10 cellular contexts compared by ENCODE assay signal in genomic region chr17:68981288-68981687, GRCh38. TPM values are rescaled to one million over a fixed set of nuclear protein-coding genes. Genes with fewer than 3 reads are reported as not detected.
DNase-seq lines count a peak whose midpoint lies in the region; ATAC-seq, FAIRE-seq and TF ChIP-seq lines count a peak whose summit lies in the region.
"Had no signal": no experiment of that assay in that cellular context is flagged by ENCODE, and none has a peak within 500 bp of the region (broad histone marks: within the 10 kb centered on the region; RNA-seq: fewer than 3 reads in every experiment).

No MANE protein-coding gene starts in this region.

- no peak overlapping the region for H3K9ac ChIP-seq in kidney (ENCODE audit: low read length in 2 of 2)

- H3K9me3 ChIP-seq in body of pancreas (no peaks in the 10 kb centered on the region), kidney (ENCODE audit: control insufficient read depth in 1 of 2, low read length in 2 of 2) (no peaks in the 10 kb centered on the region)

- no peaks in the 10 kb centered on the region for H3K4me1 ChIP-seq in body of pancreas
- H3K4me1 ChIP-seq in kidney (ENCODE audit: control insufficient read depth in 1 of 2, insufficient read depth in 1 of 2, low read depth in 1 of 2, low read length in 2 of 2): no peaks in the 10 kb centered on the region

- H3K36me3 ChIP-seq in body of pancreas (replicated peaks in 1 of 2; ENCODE audit: insufficient read depth in 1 of 2, low read depth in 2 of 2): no peaks in the 10 kb centered on the region
- H3K36me3 ChIP-seq in kidney (ENCODE audit: control insufficient read depth in 1 of 2, insufficient read depth in 2 of 2, low read length in 2 of 2): peaks cover 0 to 3% of the 10 kb centered on the region in 2 donors

- no peaks in the 10 kb centered on the region for H3K27me3 ChIP-seq in body of pancreas

- no peak overlapping the region for H3K4me3 ChIP-seq in body of pancreas
- peak overlapping the region in 1 of 2 donors; percentile 18 for H3K4me3 ChIP-seq in kidney (ENCODE audit: low read length in 2 of 2)

- no peak overlapping the region for H3K27ac ChIP-seq in body of pancreas
- no peak overlapping the region for H3K27ac ChIP-seq in kidney (ENCODE audit: low read depth in 2 of 2, low read length in 2 of 2)

- intact Hi-C loops in body of pancreas (cut with DNase I) (no loop called here), kidney (cut with DNase I) (no loop called here)

- no peak for FAIRE-seq in kidney (lab: Jason Lieb, UNC)

- WGBS in body of pancreas, 2 donors: 33 to 40% methylated on average over 2 of the region's 2 CpGs

- ATAC-seq in HG03159 (IDR thresholded peaks at IDR 0.05; ENCODE audit: unreplicated experiment) (peak; percentile 52), body of pancreas (no peak)

- TF ChIP-seq POLR2A in body of pancreas (IDR thresholded peaks at IDR 0.05): no peak

- peak; percentile 46 for DNase-seq in Caki2 (ENCODE audit: low read depth)
- DNase-seq in body of pancreas: peak; percentile 18 to 56 (median 26)
- DNase-seq in myocyte (ENCODE audit: low read depth): peak; percentile 86
- no peak for DNase-seq in kidney
- no peak for DNase-seq in NCI-H446 (lab: John Stamatoyannopoulos, UW)
- no peak for DNase-seq in NCI-H146 (lab: John Stamatoyannopoulos, UW)
- no peak for DNase-seq in activated effector memory CD4-positive, alpha-beta T cell treated with anti-CD3 and anti-CD28 coated beads, Interleukin-2, amount 50 U/mL, for 16 hours
- DNase-seq: activated CD4-positive, alpha-beta T cell treated with anti-CD3 and anti-CD28 coated beads, Interleukin-2, amount 50 U/mL, for 4 hours; stimulated activated CD4-positive, alpha-beta T cell treated with anti-CD3 and anti-CD28 coated beads, Interleukin-4, amount 100 ng/mL, for 1 hour had no signal

- in situ Hi-C loops in Caki2 (cut with HindIII; ENCODE audit: low pct_unique_long_range_greater_than_20kb, low sequenced_read_pairs): no loop called here

- no peak for TF ChIP-seq CTCF in body of pancreas (IDR thresholded peaks at IDR 0.05)
- TF ChIP-seq CTCF in kidney (IDR thresholded peaks at IDR 0.05; ENCODE audit: borderline replicate concordance, extremely low read depth, insufficient read depth): no peak

RNA-seq across cellular contexts. Expression of gene ABCA8, which starts 26.1 kb away (rescaled TPM):
- total RNA-seq in Caki2 (2014; rRNA removed; shearing (Covaris generic); ENCODE audit: low replicate concordance): not detected in 2 replicates
- total RNA-seq in body of pancreas: 10 to 100 TPM; 10.4 to 16.8 TPM
- 0.11 TPM in 1 of 2 replicates, not detected in the other for total RNA-seq in myocyte
- 0.08 TPM for polyA plus RNA-seq in myocyte (2012)
- 9.4 TPM for total RNA-seq in kidney
- 3.7 TPM for polyA plus RNA-seq in kidney (ENCODE audit: insufficient read depth, low read depth, low replicate concordance)

Comparison
In these comparisons a context has a peak if more than half of its experiments do, and no peak if none do; other contexts are left out.
1. DNase-seq: peak in Caki2 (single experiment), body of pancreas (4 of 4) and myocyte (single experiment); none in kidney (single experiment), NCI-H446 (0 of 2), NCI-H146 (single experiment) and activated effector memory CD4-positive, alpha-beta T cell treated with anti-CD3 and anti-CD28 coated beads, Interleukin-2, amount 50 U/mL, for 16 hours (single experiment).